In genomic region chr14:22518073-22518472, GRCh38 we compare ENCODE assay signal across 11 cellular contexts.
A peak's percentile ranks its signal among the peaks of the same experiment; 100 is the strongest.
DNase-seq lines count a peak whose midpoint lies in the region; ATAC-seq and TF ChIP-seq lines count a peak whose summit lies in the region.
"Had no signal": no experiment of that assay in that cellular context is flagged by ENCODE, and none has a peak within 500 bp of the region (broad histone marks: within the 10 kb centered on the region; RNA-seq: fewer than 3 reads in every experiment).

No MANE protein-coding gene starts in this region.

- peaks cover 85% of the 10 kb centered on the region for H3K4me1 Mint-ChIP-seq in activated CD8-positive, alpha-beta memory T cell treated with anti-CD3 and anti-CD28 coated beads, Interleukin-2, amount 10 ng/mL, durations not matched to agents 7 days and 5 days
- peaks cover 11% of the 10 kb centered on the region for H3K4me1 Mint-ChIP-seq in WTC11
- H3K4me1 Mint-ChIP-seq in stimulated activated naive B cell treated with anti-CD40 and anti-IgM and Interleukin-4, amounts not matched to agents 10 μg/mL and 1 μg/mL and 100 μg/mL, for 72 hours, result peaks cover 63 to 95% of the 10 kb centered on the region in 2 donors

- CTCF ChIA-PET in activated CD8-positive, alpha-beta memory T cell treated with anti-CD3 and anti-CD28 coated beads, Interleukin-2, amount 10 ng/mL, durations not matched to agents 7 days and 5 days (lab: Charles Lee), result interaction anchor here (0.9 to 4.1 kb wide), 13 partner anchors 10 to 317 kb away, joined by 3 to 15 read pairs (median 3); no protein-coding TSS in a partner anchor
- CTCF ChIA-PET in WTC11 (lab: Charles Lee), result no interaction called here

- H3K4me1 ChIP-seq in esophagus (ENCODE audit: control insufficient read depth in 2 of 2, insufficient read depth in 2 of 2, low read length in 1 of 2), result peaks cover 0 to 2% of the 10 kb centered on the region in 2 donors

- no peaks in the 10 kb centered on the region for H3K36me3 ChIP-seq in esophagus (ENCODE audit: control insufficient read depth in 2 of 2, insufficient read depth in 2 of 2, low read length in 1 of 2)
- H3K36me3 ChIP-seq: left lung had no signal

- no peak for TF ChIP-seq CTCF in WTC11 (IDR thresholded peaks at IDR 0.05)

- H3K36me3 Mint-ChIP-seq in activated CD8-positive, alpha-beta memory T cell treated with anti-CD3 and anti-CD28 coated beads, Interleukin-2, amount 10 ng/mL, durations not matched to agents 7 days and 5 days, result peaks cover 93% of the 10 kb centered on the region
- no peaks in the 10 kb centered on the region for H3K36me3 Mint-ChIP-seq in WTC11
- H3K36me3 Mint-ChIP-seq in stimulated activated naive B cell treated with anti-CD40 and anti-IgM and Interleukin-4, amounts not matched to agents 10 μg/mL and 1 μg/mL and 100 μg/mL, for 72 hours, result peaks cover 11 to 12% of the 10 kb centered on the region in 2 donors

- H3K27ac Mint-ChIP-seq in activated CD8-positive, alpha-beta memory T cell treated with anti-CD3 and anti-CD28 coated beads, Interleukin-2, amount 10 ng/mL, durations not matched to agents 7 days and 5 days, result peak overlapping the region; percentile 96
- H3K27ac Mint-ChIP-seq in WTC11, result no peak overlapping the region
- H3K27ac Mint-ChIP-seq in stimulated activated naive B cell treated with anti-CD40 and anti-IgM and Interleukin-4, amounts not matched to agents 10 μg/mL and 1 μg/mL and 100 μg/mL, for 72 hours, result peak overlapping the region; percentile 83

- DNase-seq in activated CD8-positive, alpha-beta memory T cell treated with anti-CD3 and anti-CD28 coated beads, Interleukin-2, amount 10 ng/mL, durations not matched to agents 7 days and 5 days, result no peak
- no peak for DNase-seq in activated CD8-positive, alpha-beta memory T cell treated with anti-CD3 and anti-CD28 coated beads, Interleukin-2, amount 50 U/mL, for 48 hours
- DNase-seq in WTC11 (ENCODE audit: low spot score) (no peak), cerebellum (ENCODE audit: low spot score) (no peak)
- no peak for DNase-seq in stimulated activated naive B cell treated with anti-CD40 and anti-IgM and Interleukin-4, amounts not matched to agents 10 μg/mL and 1 μg/mL and 100 μg/mL, for 72 hours
- DNase-seq: DND-41, left lung, PC-3 had no signal

- no peak overlapping the region for H3K4me3 ChIP-seq in esophagus (ENCODE audit: low read depth in 1 of 2, low read length in 2 of 2)
- H3K4me3 ChIP-seq: left lung had no signal

- H3K27me3 Mint-ChIP-seq in activated CD8-positive, alpha-beta memory T cell treated with anti-CD3 and anti-CD28 coated beads, Interleukin-2, amount 10 ng/mL, durations not matched to agents 7 days and 5 days, result no peaks in the 10 kb centered on the region
- no peaks in the 10 kb centered on the region for H3K27me3 Mint-ChIP-seq in WTC11 (ENCODE audit: low read depth)
- no peaks in the 10 kb centered on the region for H3K27me3 Mint-ChIP-seq in stimulated activated naive B cell treated with anti-CD40 and anti-IgM and Interleukin-4, amounts not matched to agents 10 μg/mL and 1 μg/mL and 100 μg/mL, for 72 hours

- 38 to 46% methylated on average over 2 of the region's 2 CpGs for WGBS in esophagus, 2 donors

- H3K9me3 ChIP-seq in esophagus (ENCODE audit: control insufficient read depth in 2 of 2, insufficient read depth in 1 of 2, low read depth in 1 of 2, low read length in 1 of 2), result peaks cover 0 to 2% of the 10 kb centered on the region in 2 donors
- H3K9me3 ChIP-seq: left lung had no signal

- peak overlapping the region; percentile 80 for H3K4me3 Mint-ChIP-seq in activated CD8-positive, alpha-beta memory T cell treated with anti-CD3 and anti-CD28 coated beads, Interleukin-2, amount 10 ng/mL, durations not matched to agents 7 days and 5 days
- H3K4me3 Mint-ChIP-seq in WTC11, result no peak overlapping the region
- peak overlapping the region in 1 of 2 donors; percentile 7 for H3K4me3 Mint-ChIP-seq in stimulated activated naive B cell treated with anti-CD40 and anti-IgM and Interleukin-4, amounts not matched to agents 10 μg/mL and 1 μg/mL and 100 μg/mL, for 72 hours

- H3K27me3 ChIP-seq in esophagus (ENCODE audit: control insufficient read depth in 1 of 2, insufficient read depth in 2 of 2, low read length in 2 of 2), result no peaks in the 10 kb centered on the region
- H3K27me3 ChIP-seq: left lung had no signal

- H3K9me3 Mint-ChIP-seq in activated CD8-positive, alpha-beta memory T cell treated with anti-CD3 and anti-CD28 coated beads, Interleukin-2, amount 10 ng/mL, durations not matched to agents 7 days and 5 days (ENCODE audit: low read depth), result no peaks in the 10 kb centered on the region
- no peaks in the 10 kb centered on the region for H3K9me3 Mint-ChIP-seq in WTC11
- H3K9me3 Mint-ChIP-seq in stimulated activated naive B cell treated with anti-CD40 and anti-IgM and Interleukin-4, amounts not matched to agents 10 μg/mL and 1 μg/mL and 100 μg/mL, for 72 hours, result no peaks in the 10 kb centered on the region

- peak overlapping the region; percentile 13 to 42 for H3K27ac ChIP-seq in esophagus (ENCODE audit: low read depth in 2 of 2, low read length in 1 of 2)
- H3K27ac ChIP-seq: left lung had no signal

- POLR2A ChIA-PET in WTC11 (lab: Charles Lee), result no interaction called here

- ATAC-seq in activated CD8-positive, alpha-beta memory T cell treated with anti-CD3 and anti-CD28 coated beads, Interleukin-2, amount 10 ng/mL, durations not matched to agents 7 days and 5 days, result no peak
- ATAC-seq in WTC11 (peak; percentile 53), HG02798 (IDR thresholded peaks at IDR 0.05; ENCODE audit: poor library complexity, unreplicated experiment) (no peak), GM21529 (IDR thresholded peaks at IDR 0.05; ENCODE audit: unreplicated experiment) (no peak)
- ATAC-seq in stimulated activated naive B cell treated with anti-CD40 and anti-IgM and Interleukin-4, amounts not matched to agents 10 μg/mL and 1 μg/mL and 100 μg/mL, for 72 hours (replicated peaks), result no peak
- ATAC-seq: left lung, PC-3 had no signal

TF ChIP-seq in WTC11, 78 proteins besides CTCF, POLR2A, EP300 and RAD21 (continues in another document):
- TF ChIP-seq CREM (CRISPR knock-in tag; IDR thresholded peaks at IDR 0.05), result no peak
- TF ChIP-seq KAT7 (CRISPR knock-in tag; IDR thresholded peaks at IDR 0.05; ENCODE audit: borderline replicate concordance), result no peak
- TF ChIP-seq ZBTB21 (CRISPR knock-in tag; IDR thresholded peaks at IDR 0.05; ENCODE audit: borderline replicate concordance), result no peak
- no peak for TF ChIP-seq RELA (CRISPR knock-in tag; IDR thresholded peaks at IDR 0.05; ENCODE audit: borderline replicate concordance)
- no peak for TF ChIP-seq JAZF1 (CRISPR knock-in tag; IDR thresholded peaks at IDR 0.05)
- no peak for TF ChIP-seq TEAD1 (CRISPR knock-in tag; IDR thresholded peaks at IDR 0.05)
- TF ChIP-seq ZBTB43 (CRISPR knock-in tag; IDR thresholded peaks at IDR 0.05), result no peak
- no peak for TF ChIP-seq MAX (CRISPR knock-in tag; IDR thresholded peaks at IDR 0.05)
- TF ChIP-seq ZNF317 (CRISPR knock-in tag; IDR thresholded peaks at IDR 0.05; ENCODE audit: borderline replicate concordance, low read depth), result no peak
- TF ChIP-seq ZNF263 (CRISPR knock-in tag; IDR thresholded peaks at IDR 0.05; ENCODE audit: low read depth), result no peak
- TF ChIP-seq NR3C1 (CRISPR knock-in tag; conservative IDR thresholded peaks at IDR 0.05; ENCODE audit: low read depth), result no peak
- TF ChIP-seq USF2 (CRISPR knock-in tag; IDR thresholded peaks at IDR 0.05), result no peak
- TF ChIP-seq HMGA2 (CRISPR knock-in tag; IDR thresholded peaks at IDR 0.05), result no peak
- TF ChIP-seq FOXJ3 (CRISPR knock-in tag; IDR thresholded peaks at IDR 0.05; ENCODE audit: borderline replicate concordance), result no peak
- no peak for TF ChIP-seq RORB (CRISPR knock-in tag; IDR thresholded peaks at IDR 0.05)
- no peak for TF ChIP-seq NFYB (CRISPR knock-in tag; conservative IDR thresholded peaks at IDR 0.05; ENCODE audit: low read depth)
- TF ChIP-seq, protein P1, sequence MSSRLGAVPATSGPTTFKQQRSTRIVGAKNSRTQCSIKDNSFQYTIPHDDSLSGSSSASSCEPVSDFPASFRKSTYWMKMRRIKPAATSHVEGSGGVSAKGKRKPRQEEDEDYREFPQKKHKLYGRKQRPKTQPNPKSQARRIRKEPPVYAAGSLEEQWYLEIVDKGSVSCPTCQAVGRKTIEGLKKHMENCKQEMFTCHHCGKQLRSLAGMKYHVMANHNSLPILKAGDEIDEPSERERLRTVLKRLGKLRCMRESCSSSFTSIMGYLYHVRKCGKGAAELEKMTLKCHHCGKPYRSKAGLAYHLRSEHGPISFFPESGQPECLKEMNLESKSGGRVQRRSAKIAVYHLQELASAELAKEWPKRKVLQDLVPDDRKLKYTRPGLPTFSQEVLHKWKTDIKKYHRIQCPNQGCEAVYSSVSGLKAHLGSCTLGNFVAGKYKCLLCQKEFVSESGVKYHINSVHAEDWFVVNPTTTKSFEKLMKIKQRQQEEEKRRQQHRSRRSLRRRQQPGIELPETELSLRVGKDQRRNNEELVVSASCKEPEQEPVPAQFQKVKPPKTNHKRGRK (CRISPR knock-in tag; IDR thresholded peaks at IDR 0.05; ENCODE audit: borderline replicate concordance), result no peak
- TF ChIP-seq ZMAT4 (CRISPR knock-in tag; IDR thresholded peaks at IDR 0.05), result no peak
